In genomic region chr11:6124245-6124644, GRCh38 we compare ENCODE assay signal across 26 cellular contexts. TPM values are rescaled to one million over a fixed set of nuclear protein-coding genes. Genes with fewer than 3 reads are reported as not detected.
"Had no signal": no experiment of that assay in that cellular context is flagged by ENCODE, and none has a peak within 500 bp of the region (broad histone marks: within the 10 kb centered on the region; RNA-seq: fewer than 3 reads in every experiment).

No MANE protein-coding gene starts in this region.

- H3K4me3 ChIP-seq: MG63, SJCRH30 had no signal

- H3K9me3 ChIP-seq: MG63, SJCRH30, SK-N-SH had no signal

- H3K27me3 ChIP-seq: SJCRH30 had no signal

- H3K36me3 ChIP-seq: MG63, SJCRH30 had no signal

- H3K27ac ChIP-seq: KMS-11, SJCRH30 had no signal

- H3K4me1 ChIP-seq: SJCRH30 had no signal

- DNase-seq: activated CD4-positive, alpha-beta memory T cell treated with anti-CD3 and anti-CD28 coated beads for 36 hours; activated CD4-positive, alpha-beta T cell treated with anti-CD3 and anti-CD28 coated beads, Interleukin-2, amount 10 ng/mL, durations not matched to agents 7 days and 5 days; activated CD4-positive, CD25-positive, alpha-beta regulatory T cell treated with anti-CD3 and anti-CD28 coated beads, Interleukin-2, amount 50 U/mL, for 72 hours; activated CD8-positive, alpha-beta memory T cell treated with anti-CD3 and anti-CD28 coated beads for 24 hours; activated gamma-delta T cell; activated naive CD4-positive, alpha-beta T cell treated with anti-CD3 and anti-CD28 coated beads for 36 hours; activated T-cell treated with anti-CD3 and anti-CD28 coated beads for 4 hours; activated T-cell treated with anti-CD3 and anti-CD28 coated beads, Interleukin-2, amount 50 U/mL, for 48 hours; amygdala; MG63; NCI-H1092 treated with DMSO at 0.1 percent for 48 hours; NCI-H1417 treated with DMSO at 0.1 percent for 48 hours; NCI-H1694 treated with DMSO at 0.1 percent for 48 hours; NCI-H2029 treated with DMSO at 0.1 percent for 48 hours; NCI-H345; NCI-H510A; NCI-H526 treated with DMSO at 0.1 percent for 48 hours; SJCRH30; SK-N-SH; T-helper 1 cell had no signal

RNA-seq across cellular contexts. Expression of gene OR56B4, which starts 16.8 kb away (rescaled TPM):
- total RNA-seq: activated CD4-positive, alpha-beta memory T cell treated with anti-CD3 and anti-CD28 coated beads for 36 hours; activated CD4-positive, alpha-beta T cell treated with anti-CD3 and anti-CD28 coated beads, Interleukin-2, amount 10 ng/mL, durations not matched to agents 7 days and 5 days; activated naive CD4-positive, alpha-beta T cell treated with anti-CD3 and anti-CD28 coated beads for 36 hours; activated T-helper 17 cell treated with anti-CD3 and anti-CD28 coated beads, Interleukin-2, amount 50 U/mL, for 72 hours; astrocyte; RPMI7951; SJCRH30; T-helper 2 cell treated with Interferon-gamma antibody and Interleukin-4, amounts not matched to agents 100 ng/mL and 5 ng/mL, for 36 hours; WTC11 had no signal

RNA-seq across cellular contexts. Expression of gene OR52B2, which starts 45.9 kb away (rescaled TPM):
- total RNA-seq: activated CD4-positive, alpha-beta memory T cell treated with anti-CD3 and anti-CD28 coated beads for 36 hours; activated CD4-positive, alpha-beta T cell treated with anti-CD3 and anti-CD28 coated beads, Interleukin-2, amount 10 ng/mL, durations not matched to agents 7 days and 5 days; activated naive CD4-positive, alpha-beta T cell treated with anti-CD3 and anti-CD28 coated beads for 36 hours; activated T-helper 17 cell treated with anti-CD3 and anti-CD28 coated beads, Interleukin-2, amount 50 U/mL, for 72 hours; astrocyte; RPMI7951; SJCRH30; T-helper 2 cell treated with Interferon-gamma antibody and Interleukin-4, amounts not matched to agents 100 ng/mL and 5 ng/mL, for 36 hours; WTC11 had no signal
